ENCODE assay signal across 11 cellular contexts in genomic region chrX:4710618-4711433, GRCh38.
DNase-seq lines count a peak whose midpoint lies in the region; ATAC-seq, FAIRE-seq and TF ChIP-seq lines count a peak whose summit lies in the region.
"Had no signal": no experiment of that assay in that cellular context is flagged by ENCODE, and none has a peak within 500 bp of the region (broad histone marks: within the 10 kb centered on the region; RNA-seq: fewer than 3 reads in every experiment).

No MANE protein-coding gene starts in this region.

- no peaks in the 10 kb centered on the region for H3K36me3 Mint-ChIP-seq in HFFc6 (ENCODE audit: low read depth)

- no peak overlapping the region for H3K4me3 Mint-ChIP-seq in HFFc6
- H3K4me3 Mint-ChIP-seq: nephron had no signal

- peak; percentile 50 for ATAC-seq in GM18505 (IDR thresholded peaks at IDR 0.05; ENCODE audit: unreplicated experiment)
- ATAC-seq in HG02884 (IDR thresholded peaks at IDR 0.05; ENCODE audit: unreplicated experiment) = peak; percentile 81
- no peak for ATAC-seq in upper lobe of left lung (ENCODE audit: low FRiP score in 2 of 2)

- no peaks in the 10 kb centered on the region for H3K4me1 Mint-ChIP-seq in HFFc6 (ENCODE audit: low read depth)
- H3K4me1 Mint-ChIP-seq: nephron had no signal

- H3K79me2 ChIP-seq in OCI-LY3 (ENCODE audit: low read length) (no peaks in the 10 kb centered on the region), keratinocyte (ENCODE audit: control insufficient read depth, insufficient read depth, low read length) (no peaks in the 10 kb centered on the region)

- DNase-seq in keratinocyte (ENCODE audit: low read depth, low spot score) (peak; percentile 80), H4 (ENCODE audit: low spot score) (no peak), upper lobe of left lung (no peak), NCI-H2081 (lab: John Stamatoyannopoulos, UW) (no peak), HFFc6 (no peak)
- DNase-seq: MG63 had no signal

- TF ChIP-seq CTCF in OCI-LY3 (IDR thresholded peaks at IDR 0.05; ENCODE audit: low read depth, low read length) (no peak), keratinocyte (optimal IDR thresholded peaks at IDR 0.05 in 1 of 3, IDR thresholded peaks at IDR 0.05 in 1 of 3, conservative IDR thresholded peaks at IDR 0.05 in 1 of 3; ENCODE audit: extremely low read depth in 1 of 3, insufficient read depth in 2 of 3, low read length in 3 of 3) (no peak), upper lobe of left lung (IDR thresholded peaks at IDR 0.05) (no peak), HFFc6 (IDR thresholded peaks at IDR 0.05) (no peak)

- H3K9me1 ChIP-seq in keratinocyte (ENCODE audit: control insufficient read depth, extremely low read depth, insufficient read depth, low read length) = no peaks in the 10 kb centered on the region

- FAIRE-seq in keratinocyte (lab: Jason Lieb, UNC) = peak; percentile 80
- FAIRE-seq: endometrium had no signal

- H3K9me3 ChIP-seq in OCI-LY3 (ENCODE audit: insufficient read depth, low read length) (no peaks in the 10 kb centered on the region), keratinocyte (ENCODE audit: control insufficient read depth, low read depth, low read length) (no peaks in the 10 kb centered on the region), upper lobe of left lung (no peaks in the 10 kb centered on the region)
- H3K9me3 ChIP-seq: MG63 had no signal

- H4K20me1 ChIP-seq in OCI-LY3 (ENCODE audit: insufficient read depth, low read length) (no peaks in the 10 kb centered on the region), keratinocyte (ENCODE audit: control insufficient read depth, extremely low read depth, insufficient read depth, low read length) (no peaks in the 10 kb centered on the region)

- peak overlapping the region; percentile 52; the same call in 1 of the 2 replicates for H3K27ac ChIP-seq in OCI-LY3 (ENCODE audit: low read length)
- peak overlapping the region; percentile 28 for H3K27ac ChIP-seq in keratinocyte (ENCODE audit: control insufficient read depth, insufficient read depth, low read length)
- no peak overlapping the region for H3K27ac ChIP-seq in upper lobe of left lung

- H3K27me3 Mint-ChIP-seq in HFFc6 (ENCODE audit: insufficient read depth) = no peaks in the 10 kb centered on the region

- peaks cover 28% of the 10 kb centered on the region for H3K9me3 Mint-ChIP-seq in HFFc6

- H3K36me3 ChIP-seq in OCI-LY3 (replicated peaks; ENCODE audit: low read depth, low read length) (no peaks in the 10 kb centered on the region), keratinocyte (ENCODE audit: control insufficient read depth in 2 of 2, extremely low read depth in 1 of 2, insufficient read depth in 2 of 2, low read length in 2 of 2) (no peaks in the 10 kb centered on the region), upper lobe of left lung (no peaks in the 10 kb centered on the region)
- H3K36me3 ChIP-seq: MG63 had no signal

- dilution Hi-C loops in keratinocyte (cut with MboI; ENCODE audit: extremely low pct_ligation_motif_present, low sequenced_read_pairs) = no loop called here

- H3K9ac ChIP-seq in OCI-LY3 (ENCODE audit: low read length) (no peak overlapping the region; the same call in 1 of the 2 replicates), keratinocyte (ENCODE audit: control insufficient read depth, extremely low read depth, insufficient read depth, low read length) (no peak overlapping the region)

- no peak for TF ChIP-seq EP300 in upper lobe of left lung (IDR thresholded peaks at IDR 0.05)

- H3K4me2 ChIP-seq in OCI-LY3 (ENCODE audit: low read length) (peak overlapping the region; percentile 20; the same call in 1 of the 2 replicates), keratinocyte (ENCODE audit: control insufficient read depth, extremely low read depth, insufficient read depth, low read depth, low read length) (no peak overlapping the region)

- peaks cover 13% of the 10 kb centered on the region; the same call in 1 of the 2 replicates for H3K4me1 ChIP-seq in OCI-LY3 (ENCODE audit: low read length)
- peaks cover 16% of the 10 kb centered on the region for H3K4me1 ChIP-seq in keratinocyte (ENCODE audit: control insufficient read depth, extremely low read depth, insufficient read depth, low read length)
- no peaks in the 10 kb centered on the region for H3K4me1 ChIP-seq in upper lobe of left lung

- H3K4me3 ChIP-seq in OCI-LY3 (ENCODE audit: low read length) = no peak overlapping the region
- H3K4me3 ChIP-seq in keratinocyte (ENCODE audit: control insufficient read depth in 2 of 3, extremely low read depth in 1 of 3, insufficient read depth in 2 of 3, low read depth in 1 of 3, low read length in 3 of 3) = no peak overlapping the region
- H3K4me3 ChIP-seq in upper lobe of left lung = no peak overlapping the region
- H3K4me3 ChIP-seq: MG63 had no signal

- H2AFZ ChIP-seq in OCI-LY3 (ENCODE audit: low read depth, low read length) (no peak overlapping the region; the same call in 1 of the 2 replicates), keratinocyte (ENCODE audit: control insufficient read depth, low read length) (peak overlapping the region; percentile 68)

- H3K27ac Mint-ChIP-seq in HFFc6 = no peak overlapping the region
- H3K27ac Mint-ChIP-seq: nephron had no signal

- TF ChIP-seq POLR2A in GM18505 (IDR thresholded peaks at IDR 0.05; ENCODE audit: borderline replicate concordance, extremely low read depth, insufficient read depth, insufficient read length) = no peak
- no peak for TF ChIP-seq POLR2A in upper lobe of left lung (IDR thresholded peaks at IDR 0.05)

- WGBS in upper lobe of left lung, 2 donors = 53 to 61% methylated on average over 10 of the region's 10 CpGs

- H3K27me3 ChIP-seq in OCI-LY3 (ENCODE audit: low read depth, low read length) = no peaks in the 10 kb centered on the region
- no peaks in the 10 kb centered on the region for H3K27me3 ChIP-seq in keratinocyte (ENCODE audit: control insufficient read depth, extremely low read depth, insufficient read depth, low read length)
- no peaks in the 10 kb centered on the region for H3K27me3 ChIP-seq in upper lobe of left lung
- H3K27me3 ChIP-seq: MG63 had no signal

Comparison
In these comparisons a context has a peak if more than half of its experiments do, and no peak if none do; other contexts are left out.
1. ATAC-seq: peak in GM18505 (single experiment) and HG02884 (single experiment); none in upper lobe of left lung (0 of 2).
2. H3K27ac ChIP-seq: peak in OCI-LY3 (single experiment) and keratinocyte (single experiment); none in upper lobe of left lung (0 of 4).